ENCODE assay signal across 1 cellular context in genomic region chr4:42638276-42638675, GRCh38.
TF ChIP-seq lines count a peak whose summit lies in the region.

No MANE protein-coding gene starts in this region.

TF ChIP-seq in GM12878, 131 proteins besides CTCF, POLR2A, EP300 and RAD21:
- no peak for TF ChIP-seq POLR2AphosphoS2 (IDR thresholded peaks at IDR 0.05; ENCODE audit: low read depth, low read length)
- TF ChIP-seq CBX5 (IDR thresholded peaks at IDR 0.05; ENCODE audit: low read depth): no peak
- TF ChIP-seq SUPT20H (IDR thresholded peaks at IDR 0.05; ENCODE audit: borderline replicate concordance, control insufficient read depth, low read depth, low read length): no peak
- TF ChIP-seq ESRRA (IDR thresholded peaks at IDR 0.05; ENCODE audit: low read length): no peak
- no peak for TF ChIP-seq CHD1 (IDR thresholded peaks at IDR 0.05; ENCODE audit: low read depth, low read length)
- no peak for TF ChIP-seq ZNF384 (IDR thresholded peaks at IDR 0.05; ENCODE audit: borderline replicate concordance, low read depth, low read length)
- TF ChIP-seq, protein P1, sequence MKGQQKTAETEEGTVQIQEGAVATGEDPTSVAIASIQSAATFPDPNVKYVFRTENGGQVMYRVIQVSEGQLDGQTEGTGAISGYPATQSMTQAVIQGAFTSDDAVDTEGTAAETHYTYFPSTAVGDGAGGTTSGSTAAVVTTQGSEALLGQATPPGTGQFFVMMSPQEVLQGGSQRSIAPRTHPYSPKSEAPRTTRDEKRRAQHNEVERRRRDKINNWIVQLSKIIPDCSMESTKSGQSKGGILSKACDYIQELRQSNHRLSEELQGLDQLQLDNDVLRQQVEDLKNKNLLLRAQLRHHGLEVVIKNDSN (IDR thresholded peaks at IDR 0.05; ENCODE audit: borderline replicate concordance, extremely low read length, insufficient read depth, low read depth, low read length): no peak
- TF ChIP-seq SP1 (IDR thresholded peaks at IDR 0.05; ENCODE audit: low read depth, low read length): no peak
- no peak for TF ChIP-seq NR2C2 (IDR thresholded peaks at IDR 0.05; ENCODE audit: borderline replicate concordance, control insufficient read depth, insufficient read length, low read depth)
- no peak for TF ChIP-seq NFXL1 (IDR thresholded peaks at IDR 0.05; ENCODE audit: borderline replicate concordance)
- TF ChIP-seq FOXK2 (IDR thresholded peaks at IDR 0.05): no peak
- no peak for TF ChIP-seq MYC (IDR thresholded peaks at IDR 0.05; ENCODE audit: insufficient read depth, insufficient read length, insufficient replicate concordance, low read length, severe bottlenecking)
- TF ChIP-seq, protein P2, sequence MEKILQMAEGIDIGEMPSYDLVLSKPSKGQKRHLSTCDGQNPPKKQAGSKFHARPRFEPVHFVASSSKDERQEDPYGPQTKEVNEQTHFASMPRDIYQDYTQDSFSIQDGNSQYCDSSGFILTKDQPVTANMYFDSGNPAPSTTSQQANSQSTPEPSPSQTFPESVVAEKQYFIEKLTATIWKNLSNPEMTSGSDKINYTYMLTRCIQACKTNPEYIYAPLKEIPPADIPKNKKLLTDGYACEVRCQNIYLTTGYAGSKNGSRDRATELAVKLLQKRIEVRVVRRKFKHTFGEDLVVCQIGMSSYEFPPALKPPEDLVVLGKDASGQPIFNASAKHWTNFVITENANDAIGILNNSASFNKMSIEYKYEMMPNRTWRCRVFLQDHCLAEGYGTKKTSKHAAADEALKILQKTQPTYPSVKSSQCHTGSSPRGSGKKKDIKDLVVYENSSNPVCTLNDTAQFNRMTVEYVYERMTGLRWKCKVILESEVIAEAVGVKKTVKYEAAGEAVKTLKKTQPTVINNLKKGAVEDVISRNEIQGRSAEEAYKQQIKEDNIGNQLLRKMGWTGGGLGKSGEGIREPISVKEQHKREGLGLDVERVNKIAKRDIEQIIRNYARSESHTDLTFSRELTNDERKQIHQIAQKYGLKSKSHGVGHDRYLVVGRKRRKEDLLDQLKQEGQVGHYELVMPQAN (conservative IDR thresholded peaks at IDR 0.05): no peak
- TF ChIP-seq, protein P3, sequence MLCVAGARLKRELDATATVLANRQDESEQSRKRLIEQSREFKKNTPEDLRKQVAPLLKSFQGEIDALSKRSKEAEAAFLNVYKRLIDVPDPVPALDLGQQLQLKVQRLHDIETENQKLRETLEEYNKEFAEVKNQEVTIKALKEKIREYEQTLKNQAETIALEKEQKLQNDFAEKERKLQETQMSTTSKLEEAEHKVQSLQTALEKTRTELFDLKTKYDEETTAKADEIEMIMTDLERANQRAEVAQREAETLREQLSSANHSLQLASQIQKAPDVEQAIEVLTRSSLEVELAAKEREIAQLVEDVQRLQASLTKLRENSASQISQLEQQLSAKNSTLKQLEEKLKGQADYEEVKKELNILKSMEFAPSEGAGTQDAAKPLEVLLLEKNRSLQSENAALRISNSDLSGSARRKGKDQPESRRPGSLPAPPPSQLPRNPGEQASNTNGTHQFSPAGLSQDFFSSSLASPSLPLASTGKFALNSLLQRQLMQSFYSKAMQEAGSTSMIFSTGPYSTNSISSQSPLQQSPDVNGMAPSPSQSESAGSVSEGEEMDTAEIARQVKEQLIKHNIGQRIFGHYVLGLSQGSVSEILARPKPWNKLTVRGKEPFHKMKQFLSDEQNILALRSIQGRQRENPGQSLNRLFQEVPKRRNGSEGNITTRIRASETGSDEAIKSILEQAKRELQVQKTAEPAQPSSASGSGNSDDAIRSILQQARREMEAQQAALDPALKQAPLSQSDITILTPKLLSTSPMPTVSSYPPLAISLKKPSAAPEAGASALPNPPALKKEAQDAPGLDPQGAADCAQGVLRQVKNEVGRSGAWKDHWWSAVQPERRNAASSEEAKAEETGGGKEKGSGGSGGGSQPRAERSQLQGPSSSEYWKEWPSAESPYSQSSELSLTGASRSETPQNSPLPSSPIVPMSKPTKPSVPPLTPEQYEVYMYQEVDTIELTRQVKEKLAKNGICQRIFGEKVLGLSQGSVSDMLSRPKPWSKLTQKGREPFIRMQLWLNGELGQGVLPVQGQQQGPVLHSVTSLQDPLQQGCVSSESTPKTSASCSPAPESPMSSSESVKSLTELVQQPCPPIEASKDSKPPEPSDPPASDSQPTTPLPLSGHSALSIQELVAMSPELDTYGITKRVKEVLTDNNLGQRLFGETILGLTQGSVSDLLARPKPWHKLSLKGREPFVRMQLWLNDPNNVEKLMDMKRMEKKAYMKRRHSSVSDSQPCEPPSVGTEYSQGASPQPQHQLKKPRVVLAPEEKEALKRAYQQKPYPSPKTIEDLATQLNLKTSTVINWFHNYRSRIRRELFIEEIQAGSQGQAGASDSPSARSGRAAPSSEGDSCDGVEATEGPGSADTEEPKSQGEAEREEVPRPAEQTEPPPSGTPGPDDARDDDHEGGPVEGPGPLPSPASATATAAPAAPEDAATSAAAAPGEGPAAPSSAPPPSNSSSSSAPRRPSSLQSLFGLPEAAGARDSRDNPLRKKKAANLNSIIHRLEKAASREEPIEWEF (IDR thresholded peaks at IDR 0.05; ENCODE audit: insufficient replicate concordance, low read depth, low read length): no peak
- no peak for TF ChIP-seq KLF5 (IDR thresholded peaks at IDR 0.05; ENCODE audit: partially characterized antibody)
- no peak for TF ChIP-seq ZZZ3 (IDR thresholded peaks at IDR 0.05; ENCODE audit: control insufficient read depth, insufficient read length, low read depth)
- TF ChIP-seq RCOR1 (conservative IDR thresholded peaks at IDR 0.05; ENCODE audit: low read depth, low read length): no peak
- TF ChIP-seq E4F1 (IDR thresholded peaks at IDR 0.05; ENCODE audit: borderline replicate concordance, partially characterized antibody): no peak
